In the genomic region with DNA sequence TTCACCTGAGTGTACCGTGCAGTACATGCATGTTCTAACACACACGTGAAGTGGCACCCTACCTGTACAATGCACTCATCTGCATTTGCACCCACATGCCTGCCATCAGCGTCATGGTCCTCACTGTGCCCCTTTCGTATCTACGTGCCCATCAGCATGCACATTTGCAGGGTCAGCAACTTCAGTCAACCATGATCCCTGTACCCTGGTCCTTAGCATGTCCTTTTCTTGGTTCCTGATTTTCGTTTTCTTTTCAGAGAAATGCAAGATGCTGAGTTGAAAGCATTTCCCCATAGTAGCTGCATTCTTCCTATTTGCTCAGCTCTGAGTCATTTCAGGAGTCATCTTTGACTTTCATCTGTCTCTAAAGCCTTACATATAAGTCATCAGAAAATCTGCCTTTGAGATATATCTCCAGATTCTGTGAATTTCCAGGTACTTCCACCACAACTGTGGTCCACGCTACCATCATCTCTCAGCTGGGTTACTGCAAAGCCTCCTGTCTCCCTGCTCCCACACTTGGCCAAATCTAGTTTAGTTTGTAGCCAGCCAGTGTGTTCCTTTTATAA, we compare ENCODE assay signal across 8 cellular contexts. TPM values are rescaled to one million over a fixed set of nuclear protein-coding genes. Genes with fewer than 3 reads are reported as not detected.
A peak's percentile ranks its signal among the peaks of the same experiment; 100 is the strongest.
DNase-seq lines count a peak whose midpoint lies in the region; ATAC-seq and TF ChIP-seq lines count a peak whose summit lies in the region.

No MANE protein-coding gene starts in this region.

- H3K9me3 ChIP-seq in ascending aorta = no peaks in the 10 kb centered on the region

- intact Hi-C loops in ascending aorta (cut with DNase I) = no loop called here

- H3K27ac ChIP-seq in ascending aorta = no peak overlapping the region

- H3K27me3 ChIP-seq in ascending aorta = no peaks in the 10 kb centered on the region

- ATAC-seq in GM19468 (IDR thresholded peaks at IDR 0.05; ENCODE audit: extremely low read depth, unreplicated experiment) = peak; percentile 87
- ATAC-seq in HG03457 (IDR thresholded peaks at IDR 0.05; ENCODE audit: unreplicated experiment) = peak; percentile 83

- TF ChIP-seq CTCF in ascending aorta (IDR thresholded peaks at IDR 0.05) = no peak

- no peaks in the 10 kb centered on the region for H3K36me3 ChIP-seq in ascending aorta

- DNase-seq in GM04503 (ENCODE audit: low read depth) (peak; percentile 47), amniotic stem cell (lab: John Stamatoyannopoulos, UW) (peak; percentile 43), SW 1271 (lab: John Stamatoyannopoulos, UW) (no peak), retina (no peak), nucleus accumbens (lab: John Stamatoyannopoulos, UW) (no peak), ascending aorta (ENCODE audit: low spot score in 2 of 2) (no peak)

- no peak overlapping the region for H3K4me3 ChIP-seq in ascending aorta

- H3K4me1 ChIP-seq in ascending aorta = no peaks in the 10 kb centered on the region

RNA-seq across cellular contexts. Expression of gene PUM2, which starts 14.7 kb away (rescaled TPM):
- total RNA-seq in ascending aorta = 22.4 TPM

Comparison
In these comparisons a context has a peak if more than half of its experiments do, and no peak if none do; other contexts are left out.
1. DNase-seq: peak in GM04503 (single experiment) and amniotic stem cell (single experiment); none in SW 1271 (0 of 2), retina (single experiment), nucleus accumbens (0 of 56) and ascending aorta (0 of 2).